10 cellular contexts compared by ENCODE assay signal in genomic region chrX:65673857-65674350, GRCh38. TPM values are rescaled to one million over a fixed set of nuclear protein-coding genes. Genes with fewer than 3 reads are reported as not detected.
DNase-seq lines count a peak whose midpoint lies in the region; ATAC-seq, FAIRE-seq and TF ChIP-seq lines count a peak whose summit lies in the region.
"Had no signal": no experiment of that assay in that cellular context is flagged by ENCODE, and none has a peak within 500 bp of the region (broad histone marks: within the 10 kb centered on the region; RNA-seq: fewer than 3 reads in every experiment).

No MANE protein-coding gene starts in this region.

- no peaks in the 10 kb centered on the region for H3K27me3 ChIP-seq in astrocyte (ENCODE audit: insufficient read depth, low read length)
- H3K27me3 ChIP-seq in tibial artery: no peaks in the 10 kb centered on the region

- peaks cover 2% of the 10 kb centered on the region for H3K9me3 Mint-ChIP-seq in activated T-cell treated with anti-CD3 and anti-CD28 coated beads, Interleukin-2, amount 50 U/mL, for 24 hours
- H3K9me3 Mint-ChIP-seq in astrocyte (ENCODE audit: unreplicated experiment): no peaks in the 10 kb centered on the region

- DNase-seq in activated T-cell treated with anti-CD3 and anti-CD28 coated beads, Interleukin-2, amount 50 U/mL, for 24 hours: no peak
- no peak for DNase-seq in activated T-cell treated with anti-CD3 and anti-CD28 coated beads, Interleukin-2, amount 50 U/mL, for 1 hour
- no peak for DNase-seq in astrocyte (ENCODE audit: low read depth)
- DNase-seq in left lobe of liver (ENCODE audit: low spot score): no peak
- no peak for DNase-seq in tibial artery
- no peak for DNase-seq in GDM1 (lab: John Stamatoyannopoulos, UW)
- DNase-seq in NCI-H345 treated with DMSO at 0.1 percent for 48 hours (lab: John Stamatoyannopoulos, UW; ENCODE audit: unreplicated experiment): no peak
- DNase-seq in stimulated activated CD4-positive, alpha-beta T cell treated with anti-CD3 and anti-CD28 coated beads, Interleukin-4, amount 100 ng/mL, for 24 hours: no peak
- DNase-seq: Kasumi-1, SHP77 had no signal

- H3K4me1 Mint-ChIP-seq in activated T-cell treated with anti-CD3 and anti-CD28 coated beads, Interleukin-2, amount 50 U/mL, for 24 hours (ENCODE audit: low read depth): peaks cover 73% of the 10 kb centered on the region
- peaks cover 48% of the 10 kb centered on the region for H3K4me1 Mint-ChIP-seq in astrocyte (ENCODE audit: low read depth, unreplicated experiment)

- peak overlapping the region; percentile 84 for H3K4me2 ChIP-seq in astrocyte (ENCODE audit: low read length)

- no peak overlapping the region for H2AFZ ChIP-seq in astrocyte (ENCODE audit: low read depth, low read length)

- FAIRE-seq in astrocyte (lab: Jason Lieb, UNC): no peak

- peak overlapping the region; percentile 33 for H3K27ac ChIP-seq in astrocyte (ENCODE audit: low read depth, low read length)
- H3K27ac ChIP-seq in tibial artery: peak overlapping the region; percentile 97 to 99

- peaks cover 52% of the 10 kb centered on the region for H3K4me1 ChIP-seq in astrocyte (ENCODE audit: insufficient read depth, low read length)
- peaks cover 0 to 89% (median 33%) of the 10 kb centered on the region in 4 donors for H3K4me1 ChIP-seq in tibial artery

- intact Hi-C loops in tibial artery (cut with DNase I; ENCODE audit: low total_unique reads): no loop called here

- ATAC-seq in left lobe of liver: peak; percentile 21

- peak overlapping the region; percentile 38 for H3K9ac ChIP-seq in astrocyte (ENCODE audit: low read length)

- peaks cover 83% of the 10 kb centered on the region for H3K36me3 Mint-ChIP-seq in activated T-cell treated with anti-CD3 and anti-CD28 coated beads, Interleukin-2, amount 50 U/mL, for 24 hours (ENCODE audit: low read depth)
- H3K36me3 Mint-ChIP-seq in astrocyte (ENCODE audit: low read depth, unreplicated experiment): peaks cover 5% of the 10 kb centered on the region

- H3K27me3 Mint-ChIP-seq in activated T-cell treated with anti-CD3 and anti-CD28 coated beads, Interleukin-2, amount 50 U/mL, for 24 hours: no peaks in the 10 kb centered on the region
- H3K27me3 Mint-ChIP-seq in astrocyte (ENCODE audit: low read depth, unreplicated experiment): no peaks in the 10 kb centered on the region

- peaks cover 91% of the 10 kb centered on the region for H3K79me2 ChIP-seq in astrocyte (ENCODE audit: insufficient read depth, low read length)

- H3K9me3 ChIP-seq in astrocyte (ENCODE audit: insufficient read depth, low read depth, low read length) (no peaks in the 10 kb centered on the region), tibial artery (no peaks in the 10 kb centered on the region)

- H3K4me3 Mint-ChIP-seq in activated T-cell treated with anti-CD3 and anti-CD28 coated beads, Interleukin-2, amount 50 U/mL, for 24 hours: peak overlapping the region; percentile 69
- H3K4me3 Mint-ChIP-seq in astrocyte (ENCODE audit: unreplicated experiment): peak overlapping the region; percentile 34

- H3K4me3 ChIP-seq in astrocyte (ENCODE audit: insufficient read depth, low read depth, low read length): peak overlapping the region; percentile 20
- peak overlapping the region in 1 of 2 donors; percentile 20 for H3K4me3 ChIP-seq in tibial artery

- H3K36me3 ChIP-seq in astrocyte (ENCODE audit: insufficient read depth, low read length) (peaks cover 9% of the 10 kb centered on the region), tibial artery (no peaks in the 10 kb centered on the region)

- H3K27ac Mint-ChIP-seq in activated T-cell treated with anti-CD3 and anti-CD28 coated beads, Interleukin-2, amount 50 U/mL, for 24 hours: peak overlapping the region; percentile 92
- H3K27ac Mint-ChIP-seq in astrocyte (ENCODE audit: unreplicated experiment): no peak overlapping the region

- TF ChIP-seq CTCF in astrocyte (IDR thresholded peaks at IDR 0.05; ENCODE audit: insufficient read depth, low read depth, low read length) (no peak), tibial artery (IDR thresholded peaks at IDR 0.05) (no peak)

- peaks cover 68% of the 10 kb centered on the region for H4K20me1 ChIP-seq in astrocyte (ENCODE audit: insufficient read depth, low read length)

RNA-seq across cellular contexts. Expression of gene MSN, which starts 6.5 kb away (rescaled TPM):
- total RNA-seq in astrocyte: 356 and 369 TPM in 2 replicates
- total RNA-seq in left lobe of liver: 88.7 TPM
